In genomic region chr2:231100990-231101389, GRCh38 we compare ENCODE assay signal across 1 cellular context.
TF ChIP-seq lines count a peak whose summit lies in the region.

No MANE protein-coding gene starts in this region.

TF ChIP-seq in HepG2, 621 proteins besides CTCF, POLR2A, EP300 and RAD21 (continued from another document):
- no peak for TF ChIP-seq ZNF280D (CRISPR knock-in tag; IDR thresholded peaks at IDR 0.05)
- no peak for TF ChIP-seq NFKBIZ (CRISPR knock-in tag; IDR thresholded peaks at IDR 0.05)
- TF ChIP-seq BRD4 (CRISPR knock-in tag; IDR thresholded peaks at IDR 0.05) = no peak
- no peak for TF ChIP-seq GABPA (IDR thresholded peaks at IDR 0.05; ENCODE audit: low read depth, low read length)
- TF ChIP-seq GABPA (CRISPR knock-in tag; IDR thresholded peaks at IDR 0.05; ENCODE audit: low read depth) = 0 out of 2 replicates have a peak, but pooled peaks have one; percentile 10
- TF ChIP-seq ZNF431 (CRISPR knock-in tag; IDR thresholded peaks at IDR 0.05; ENCODE audit: borderline replicate concordance, low read depth) = no peak
- no peak for TF ChIP-seq AKAP8 (CRISPR knock-in tag; IDR thresholded peaks at IDR 0.05)
- no peak for TF ChIP-seq FOXA1 (IDR thresholded peaks at IDR 0.05)
- TF ChIP-seq FOXA1 (CRISPR knock-in tag; IDR thresholded peaks at IDR 0.05) = peak; percentile 18; the same call in 1 of the 2 replicates
- TF ChIP-seq KDM6A (CRISPR knock-in tag; IDR thresholded peaks at IDR 0.05; ENCODE audit: low read depth) = no peak
- no peak for TF ChIP-seq RORA (CRISPR knock-in tag; IDR thresholded peaks at IDR 0.05)
- TF ChIP-seq ZNF280B (CRISPR knock-in tag; IDR thresholded peaks at IDR 0.05; ENCODE audit: borderline replicate concordance) = no peak
- TF ChIP-seq GLMP (CRISPR knock-in tag; IDR thresholded peaks at IDR 0.05; ENCODE audit: borderline replicate concordance) = no peak
